In the genomic region with DNA sequence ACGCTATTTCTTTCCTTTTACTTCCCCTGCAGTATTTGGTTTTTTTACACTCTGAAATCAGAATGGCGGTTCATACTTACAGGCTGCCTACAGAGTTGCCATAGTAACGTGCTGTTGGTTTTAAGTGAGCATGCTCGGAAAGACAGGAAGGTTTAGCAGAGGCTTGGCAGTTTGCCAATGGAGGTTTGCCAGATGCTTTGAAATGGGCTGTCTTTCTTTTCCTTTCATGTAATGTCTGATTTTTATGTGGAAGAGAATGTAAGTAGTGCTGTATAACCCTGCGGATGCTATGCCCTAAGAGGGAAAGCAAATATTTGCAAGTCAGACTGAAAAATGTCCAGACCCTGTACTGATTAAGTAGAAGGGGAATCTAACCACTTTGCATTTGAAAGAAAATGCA, we compare ENCODE assay signal across 8 cellular contexts. TPM values are rescaled to one million over a fixed set of nuclear protein-coding genes. Genes with fewer than 3 reads are reported as not detected.
DNase-seq lines count a peak whose midpoint lies in the region; ATAC-seq and TF ChIP-seq lines count a peak whose summit lies in the region.

No MANE protein-coding gene starts in this region.

- H3K27me3 ChIP-seq in GM06990 (replicated peaks; ENCODE audit: control insufficient read depth, insufficient read depth, low read length) (no peaks in the 10 kb centered on the region), prostate gland (replicated peaks; ENCODE audit: insufficient read depth) (no peaks in the 10 kb centered on the region)

- H3K4me3 ChIP-seq in GM06990 (replicated peaks; ENCODE audit: low read depth, low read length) (no peak overlapping the region), prostate gland (no peak overlapping the region), urinary bladder (ENCODE audit: low read depth, low read length) (no peak overlapping the region)

- no peak for TF ChIP-seq POLR2A in prostate gland (IDR thresholded peaks at IDR 0.05)

- H3K36me3 ChIP-seq in GM06990 (ENCODE audit: control insufficient read depth, insufficient read depth, low read length) (peaks cover 2% of the 10 kb centered on the region), prostate gland (no peaks in the 10 kb centered on the region), urinary bladder (ENCODE audit: insufficient read depth) (peaks cover 2% of the 10 kb centered on the region)

- peak; percentile 96 for ATAC-seq in HG02678 (IDR thresholded peaks at IDR 0.05; ENCODE audit: unreplicated experiment)
- ATAC-seq in left cardiac atrium, result peak; percentile 92 to 93

- no peaks in the 10 kb centered on the region for H3K4me1 ChIP-seq in prostate gland (replicated peaks)
- H3K4me1 ChIP-seq in urinary bladder (ENCODE audit: insufficient read depth), result no peaks in the 10 kb centered on the region

- peak overlapping the region in 1 of 2 donors; percentile 1 for H3K27ac ChIP-seq in prostate gland
- H3K27ac ChIP-seq in urinary bladder (ENCODE audit: low read depth), result peak overlapping the region; percentile 38

- no peaks in the 10 kb centered on the region for H3K9me3 ChIP-seq in prostate gland

- no peak for TF ChIP-seq CTCF in GM06990 (IDR thresholded peaks at IDR 0.05; ENCODE audit: insufficient read depth, low read length, poor library complexity, severe bottlenecking)
- TF ChIP-seq CTCF in prostate gland (IDR thresholded peaks at IDR 0.05), result no peak

- 2% methylated on average over 5 of the region's 5 CpGs for WGBS in prostate gland
- WGBS in urinary bladder, result under 1% methylated on average over 5 of the region's 5 CpGs

- intact Hi-C loops in left cardiac atrium (cut with DNase I) (no loop called here), prostate gland (cut with DNase I) (no loop called here)

- DNase-seq in GM06990 (ENCODE audit: extremely low read depth, insufficient read length) (peak; percentile 43), NCI-H1105 (lab: John Stamatoyannopoulos, UW) (peak; percentile 99), T follicular helper cell (ENCODE audit: low read depth) (peak; percentile 90), amniotic stem cell (lab: John Stamatoyannopoulos, UW) (peak; percentile 94), left cardiac atrium (peak; percentile 93), prostate gland (ENCODE audit: low spot score) (peak; percentile 71)

RNA-seq across cellular contexts. Expression of gene ARID4A, which starts 32.8 kb away (rescaled TPM):
- total RNA-seq in left cardiac atrium (10 to 100 TPM; 20.5 to 22.9 TPM), prostate gland (10 to 100 TPM; 10.0 to 14.8 TPM), urinary bladder (39.5 TPM)
- 12.1 TPM for polyA plus RNA-seq in urinary bladder

Comparison
In these comparisons a context has a peak if more than half of its experiments do, and no peak if none do; other contexts are left out.
1. DNase-seq: peak in every context shown above with its lines; median percentile 99 in NCI-H1105; 94 in amniotic stem cell; 93 in left cardiac atrium; 90 in T follicular helper cell; 71 in prostate gland; 43 in GM06990.